Comparison of ENCODE assay signal across 20 cellular contexts in the genomic region with DNA sequence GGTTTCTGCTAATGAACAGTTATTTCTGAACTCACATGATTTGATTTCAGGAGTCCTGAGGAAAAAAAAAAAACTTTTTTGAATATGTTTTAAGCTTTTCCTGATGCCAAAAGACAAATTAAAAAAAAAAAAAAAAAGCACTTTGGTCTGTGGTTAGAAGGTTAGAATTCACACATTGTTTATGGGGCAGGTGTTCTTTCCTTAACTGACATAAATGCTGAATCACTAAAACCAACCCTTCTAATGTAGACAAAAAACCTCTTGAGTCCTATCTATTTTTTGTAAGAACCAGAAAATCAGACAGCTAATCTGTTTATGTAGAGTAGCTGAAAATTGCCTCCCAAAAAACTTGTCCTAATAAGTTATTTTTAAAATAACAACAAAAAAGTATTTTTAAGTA. TPM values are rescaled to one million over a fixed set of nuclear protein-coding genes. Genes with fewer than 3 reads are reported as not detected.
DNase-seq lines count a peak whose midpoint lies in the region; ATAC-seq, FAIRE-seq and TF ChIP-seq lines count a peak whose summit lies in the region.
"Had no signal": no experiment of that assay in that cellular context is flagged by ENCODE, and none has a peak within 500 bp of the region (broad histone marks: within the 10 kb centered on the region; RNA-seq: fewer than 3 reads in every experiment).

No MANE protein-coding gene starts in this region.

- no peak overlapping the region for H3K9ac ChIP-seq in GM12878 (ENCODE audit: control insufficient read depth, insufficient read depth, low read length)
- H3K9ac ChIP-seq: neural progenitor cell had no signal

- no peak overlapping the region for H3K27ac Mint-ChIP-seq in endothelial cell (ENCODE audit: unreplicated experiment)
- H3K27ac Mint-ChIP-seq: IgD-negative memory B cell, neural progenitor cell had no signal

- SMC1A ChIA-PET in GM12878 (lab: Charles Lee; ENCODE audit: uncharacterized antibody, unreplicated experiment), result interaction anchor here (0.9 kb wide), 1 partner anchor 25 kb away, joined by 4 read pairs; no protein-coding TSS in a partner anchor

- H3K79me2 ChIP-seq in GM12878 (ENCODE audit: control insufficient read depth, insufficient read depth, low read length), result no peaks in the 10 kb centered on the region

- no peak overlapping the region for H3K27ac ChIP-seq in GM12878 (ENCODE audit: control insufficient read depth, insufficient read depth)
- H3K27ac ChIP-seq: 22Rv1, HL-60, neural progenitor cell, thyroid gland had no signal

- no peak overlapping the region for H3K4me3 Mint-ChIP-seq in endothelial cell (ENCODE audit: unreplicated experiment)
- H3K4me3 Mint-ChIP-seq: IgD-negative memory B cell, neural progenitor cell had no signal

- no peaks in the 10 kb centered on the region for H3K36me3 ChIP-seq in GM12878 (ENCODE audit: control insufficient read depth in 2 of 2, insufficient read depth in 2 of 2, low read length in 1 of 2)
- H3K36me3 ChIP-seq: BE2C, neural progenitor cell, thyroid gland had no signal

- CTCF ChIA-PET in GM12878 (lab: Yijun Ruan, JAX), result interaction anchor here (0.6 kb wide), 2 partner anchors 20 to 69 kb away, joined by 3 to 4 read pairs; a partner anchor contains a TSS

- TF ChIP-seq EP300 in GM12878 (IDR thresholded peaks at IDR 0.05; ENCODE audit: borderline replicate concordance in 1 of 2, control insufficient read depth in 1 of 2, low read depth in 2 of 2, low read length in 2 of 2), result peak in 1 of 2 experiments; percentile 46; a peak in 1 of 4 replicates

- H3K4me1 Mint-ChIP-seq in endothelial cell (ENCODE audit: unreplicated experiment), result no peaks in the 10 kb centered on the region

- H2AFZ ChIP-seq in GM12878 (ENCODE audit: control insufficient read depth, low read depth, low read length), result no peak overlapping the region

- intact Hi-C loops in GM12878 (cut with micrococcal nuclease; ENCODE audit: unreplicated experiment), result no loop called here

- H3K9me3 ChIP-seq in GM12878 (replicated peaks; ENCODE audit: control insufficient read depth, insufficient read depth, low read length), result no peaks in the 10 kb centered on the region
- H3K9me3 ChIP-seq: BE2C, thyroid gland had no signal

- H3K27me3 ChIP-seq in GM12878 (replicated peaks in 1 of 2; ENCODE audit: control insufficient read depth in 2 of 2, insufficient read depth in 2 of 2, low read length in 1 of 2), result no peaks in the 10 kb centered on the region; a peak in 1 of 4 replicates
- H3K27me3 ChIP-seq: BE2C, neural progenitor cell, thyroid gland had no signal

- H3K27me3 Mint-ChIP-seq in endothelial cell (ENCODE audit: unreplicated experiment), result no peaks in the 10 kb centered on the region
- H3K27me3 Mint-ChIP-seq: IgD-negative memory B cell had no signal

- FAIRE-seq in GM12878 (lab: Jason Lieb, UNC), result no peak

- H3K4me3 ChIP-seq in GM12878, result no peak overlapping the region
- H3K4me3 ChIP-seq: neural progenitor cell, thyroid gland had no signal

- RAD21 ChIA-PET in GM12878 (lab: Charles Lee; ENCODE audit: unreplicated experiment), result interaction anchor here (0.7 kb wide), 1 partner anchor 89 kb away, joined by 3 read pairs; no protein-coding TSS in a partner anchor

- H3K36me3 Mint-ChIP-seq in endothelial cell (ENCODE audit: low read depth, unreplicated experiment), result no peaks in the 10 kb centered on the region
- H3K36me3 Mint-ChIP-seq: IgD-negative memory B cell, neural progenitor cell had no signal

- no peak for TF ChIP-seq RAD21 in GM12878 (IDR thresholded peaks at IDR 0.05; ENCODE audit: insufficient read depth, low read depth, low read length)

- TF ChIP-seq CTCF in GM12878 (IDR thresholded peaks at IDR 0.05 in 2 of 3, conservative IDR thresholded peaks at IDR 0.05 in 1 of 3; ENCODE audit: control insufficient read depth in 2 of 3, extremely low read depth in 1 of 3, insufficient read depth in 1 of 3, low read depth in 3 of 3, low read length in 3 of 3), result no peak
- no peak for TF ChIP-seq CTCF in endothelial cell (IDR thresholded peaks at IDR 0.05; ENCODE audit: unreplicated experiment)

- no peaks in the 10 kb centered on the region for H4K20me1 ChIP-seq in GM12878 (ENCODE audit: control insufficient read depth, insufficient read depth)

- POLR2A ChIA-PET in GM12878 (lab: Charles Lee), result interaction anchor here (0.6 kb wide), 1 partner anchor 76 kb away, joined by 3 read pairs; no protein-coding TSS in a partner anchor

- H3K9me3 Mint-ChIP-seq in endothelial cell (ENCODE audit: unreplicated experiment), result no peaks in the 10 kb centered on the region
- H3K9me3 Mint-ChIP-seq: IgD-negative memory B cell, neural progenitor cell had no signal

- no peak overlapping the region for H3K4me2 ChIP-seq in GM12878 (ENCODE audit: control insufficient read depth, insufficient read depth)

- ATAC-seq in GM21423 (IDR thresholded peaks at IDR 0.05; ENCODE audit: unreplicated experiment) (peak; percentile 44), GM12878 (peak; percentile 58), esophagus mucosa (no peak)
- ATAC-seq: left colon had no signal

- in situ Hi-C loops in GM12878 (cut with MboI), result no loop called here

- no peaks in the 10 kb centered on the region for H3K4me1 ChIP-seq in GM12878 (ENCODE audit: control insufficient read depth, insufficient read depth, low read length)
- H3K4me1 ChIP-seq: BE2C, thyroid gland had no signal

- DNase-seq in DMS53 (lab: John Stamatoyannopoulos, UW), result peak; percentile 24
- no peak for DNase-seq in DMS53 treated with DMSO at 0.1 percent for 48 hours (lab: John Stamatoyannopoulos, UW; ENCODE audit: unreplicated experiment)
- peak; percentile 30 for DNase-seq in OCI-M1 (lab: John Stamatoyannopoulos, UW)
- DNase-seq in GM12878 (ENCODE audit: low read depth, low spot score), result no peak
- DNase-seq in NCI-H748 (lab: John Stamatoyannopoulos, UW; ENCODE audit: unreplicated experiment), result no peak
- no peak for DNase-seq in endothelial cell (ENCODE audit: low spot score)
- DNase-seq: erythroblast, GDM1, HCEC 1CT, left colon, retina had no signal

- no peak for TF ChIP-seq POLR2A in GM12878 (IDR thresholded peaks at IDR 0.05; ENCODE audit: low read depth, low read length)

- BruUV-seq in GM12878 (replicated peaks; lab: Mats Ljungman, UMichigan), result no TSS peak

TF ChIP-seq in GM12878, 131 proteins besides CTCF, POLR2A, EP300 and RAD21 (continues in another document):
- TF ChIP-seq SRF (IDR thresholded peaks at IDR 0.05; ENCODE audit: low read depth in 2 of 2, low read length in 2 of 2), result no peak
- peak; percentile 38; the same call in 1 of the 2 replicates for TF ChIP-seq MTA2 (IDR thresholded peaks at IDR 0.05; ENCODE audit: low read depth)
- no peak for TF ChIP-seq NR2C2 (IDR thresholded peaks at IDR 0.05; ENCODE audit: borderline replicate concordance, control insufficient read depth, insufficient read length, low read depth)
- no peak for TF ChIP-seq CHD2 (IDR thresholded peaks at IDR 0.05; ENCODE audit: borderline replicate concordance, low read depth, low read length)
- no peak for TF ChIP-seq WRNIP1 (IDR thresholded peaks at IDR 0.05; ENCODE audit: borderline replicate concordance, low read depth, low read length)
- TF ChIP-seq MEF2A (IDR thresholded peaks at IDR 0.05; ENCODE audit: insufficient read depth, low read depth, low read length), result no peak
- peak; percentile 72; the same call in 1 of the 2 replicates for TF ChIP-seq ZNF384 (IDR thresholded peaks at IDR 0.05; ENCODE audit: borderline replicate concordance, low read depth, low read length)
- TF ChIP-seq SUPT20H (IDR thresholded peaks at IDR 0.05; ENCODE audit: borderline replicate concordance, control insufficient read depth, low read depth, low read length), result no peak
- TF ChIP-seq, protein P1, sequence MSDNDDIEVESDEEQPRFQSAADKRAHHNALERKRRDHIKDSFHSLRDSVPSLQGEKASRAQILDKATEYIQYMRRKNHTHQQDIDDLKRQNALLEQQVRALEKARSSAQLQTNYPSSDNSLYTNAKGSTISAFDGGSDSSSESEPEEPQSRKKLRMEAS (IDR thresholded peaks at IDR 0.05; ENCODE audit: low read depth, low read length), result no peak
- TF ChIP-seq, protein P2, sequence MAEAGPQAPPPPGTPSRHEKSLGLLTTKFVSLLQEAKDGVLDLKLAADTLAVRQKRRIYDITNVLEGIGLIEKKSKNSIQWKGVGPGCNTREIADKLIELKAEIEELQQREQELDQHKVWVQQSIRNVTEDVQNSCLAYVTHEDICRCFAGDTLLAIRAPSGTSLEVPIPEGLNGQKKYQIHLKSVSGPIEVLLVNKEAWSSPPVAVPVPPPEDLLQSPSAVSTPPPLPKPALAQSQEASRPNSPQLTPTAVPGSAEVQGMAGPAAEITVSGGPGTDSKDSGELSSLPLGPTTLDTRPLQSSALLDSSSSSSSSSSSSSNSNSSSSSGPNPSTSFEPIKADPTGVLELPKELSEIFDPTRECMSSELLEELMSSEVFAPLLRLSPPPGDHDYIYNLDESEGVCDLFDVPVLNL (IDR thresholded peaks at IDR 0.05; ENCODE audit: low read depth, low read length), result no peak

RNA-seq across cellular contexts. Expression of a gene that starts 20.4 kb away (rescaled TPM):
- not detected in 2 replicates for total RNA-seq in GM12878 (2013; cell fraction: nucleolus; rRNA removed)
- total RNA-seq in GM12878 (2014; rRNA removed) (not detected in 2 replicates), GM12878 (2014; rRNA removed; fragmentation: Illumina TruSeq; extraction: Trizol) (0.05 TPM in 1 of 2 replicates, not detected in the other), GM12878 (2021) (0.08 TPM in 1 of 2 replicates, not detected in the other), endothelial cell (ENCODE audit: unreplicated experiment) (not detected), esophagus mucosa (0.16 TPM)
- not detected for polyA plus RNA-seq in GM12878 (2011; ENCODE audit: low read depth)
- polyA plus RNA-seq in GM12878 (2011; rRNA removed) (1.5 and 2.7 TPM in 2 replicates), GM12878 (2014; fragmentation: Illumina TruSeq; extraction: Trizol) (not detected in 2 replicates), GM12878 (2014; fragmentation: Nextera tagmentation; extraction: Ambion mirVana) (under 1 TPM in 1 of 2 experiments, not detected in 1; 0.06 TPM), GM12878 (2014; rRNA removed) (not detected in 2 replicates), GM12878 (2016; fragmentation: Nextera tagmentation; extraction: Ambion mirVana) (under 1 TPM in 1 of 2 experiments, not detected in 1; 0.08 TPM)
- polyA plus RNA-seq in GM12878 (2011; cell fraction: cytosol; rRNA removed), result 0.48 and 0.85 TPM in 2 replicates
- 1.1 and 1.2 TPM in 2 replicates for polyA plus RNA-seq in GM12878 (2011; cell fraction: nucleus; rRNA removed)
- polyA plus RNA-seq in GM12878 (2012), result 0.05 and 0.07 TPM in 2 replicates
- 1.9 TPM in 2 replicates for polyA minus RNA-seq in GM12878 (2011; rRNA and poly(A)+ RNA removed)
- 0.80 and 2.7 TPM in 2 replicates for polyA minus RNA-seq in GM12878 (2011; cell fraction: cytosol; rRNA and poly(A)+ RNA removed)
- 4.6 and 5.2 TPM in 2 replicates for polyA minus RNA-seq in GM12878 (2011; cell fraction: nucleus; rRNA and poly(A)+ RNA removed)
- total RNA-seq: dermis microvascular lymphatic vessel endothelial cell had no signal

Comparison
In these comparisons a context has a peak if more than half of its experiments do, and no peak if none do; other contexts are left out.
1. DNase-seq: peak in DMS53 (single experiment) and OCI-M1 (single experiment); none in DMS53 treated with DMSO at 0.1 percent for 48 hours (single experiment), GM12878 (single experiment), NCI-H748 (single experiment) and endothelial cell (single experiment).